Comparison of ENCODE assay signal across 17 cellular contexts in the genomic region with DNA sequence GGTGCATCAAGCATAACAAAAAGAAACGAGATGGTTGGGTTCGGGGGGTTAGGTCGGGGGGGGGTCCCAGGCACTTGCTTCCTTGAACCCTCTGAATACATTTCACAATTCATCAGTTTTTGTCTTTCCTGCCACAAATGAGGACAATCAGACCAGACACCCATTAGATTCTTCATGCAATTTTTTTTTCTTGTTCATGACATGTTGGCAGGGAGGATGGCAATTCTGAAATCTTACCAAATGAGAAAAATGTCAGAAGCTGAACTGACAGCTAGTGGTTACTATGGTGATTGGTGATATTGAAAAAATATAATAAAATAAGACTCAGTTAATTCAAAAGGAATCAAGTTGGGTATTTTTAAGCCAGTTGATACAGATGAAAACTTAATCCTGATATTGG.
A peak's percentile ranks its signal among the peaks of the same experiment; 100 is the strongest.
DNase-seq lines count a peak whose midpoint lies in the region; ATAC-seq and TF ChIP-seq lines count a peak whose summit lies in the region.
"Had no signal": no experiment of that assay in that cellular context is flagged by ENCODE, and none has a peak within 500 bp of the region (broad histone marks: within the 10 kb centered on the region; RNA-seq: fewer than 3 reads in every experiment).

No MANE protein-coding gene starts in this region.

- no peak for DNase-seq in GM23338 (ENCODE audit: low spot score)
- DNase-seq in neural crest cell (ENCODE audit: low read depth, low spot score) = no peak
- DNase-seq in NAMALWA (ENCODE audit: low spot score) = no peak
- no peak for DNase-seq in left lung
- DNase-seq: AML-193; Caco-2; Calu3; CD4-positive, alpha-beta T cell; CD8-positive, alpha-beta T cell; DMS79 treated with DMSO at 0.1 percent for 48 hours; GF-D8 had no signal

- H3K4me3 ChIP-seq in GM23338 = no peak overlapping the region
- H3K4me3 ChIP-seq in left lung = no peak overlapping the region
- H3K4me3 ChIP-seq: A549; BLaER1 treated with 17β-estradiol and CSF1 and Interleukin-3, amounts not matched to agents 10 nM and 100 nM had no signal

- H3K4me3 Mint-ChIP-seq in GM23338 (no peak overlapping the region), brain (no peak overlapping the region), neural crest cell (no peak overlapping the region)
- H3K4me3 Mint-ChIP-seq: B cell; CD4-positive, alpha-beta T cell; CD8-positive, alpha-beta T cell had no signal

- H3K36me3 ChIP-seq in GM23338 (ENCODE audit: insufficient read depth) = no peaks in the 10 kb centered on the region
- no peaks in the 10 kb centered on the region for H3K36me3 ChIP-seq in left lung
- H3K36me3 ChIP-seq: BLaER1 treated with 17β-estradiol and CSF1 and Interleukin-3, amounts not matched to agents 10 nM and 100 nM had no signal

- peaks cover 19% of the 10 kb centered on the region; the same call in 1 of the 2 replicates for H3K4me1 ChIP-seq in GM23338 (ENCODE audit: insufficient read depth)
- no peaks in the 10 kb centered on the region for H3K4me1 ChIP-seq in left lung
- H3K4me1 ChIP-seq: A549, Caco-2 had no signal

- no peak overlapping the region for H2AFZ ChIP-seq in GM23338

- H3K9me3 Mint-ChIP-seq in GM23338 (no peaks in the 10 kb centered on the region), brain (no peaks in the 10 kb centered on the region), neural crest cell (no peaks in the 10 kb centered on the region)
- H3K9me3 Mint-ChIP-seq: CD4-positive, alpha-beta T cell; CD8-positive, alpha-beta T cell had no signal

- no peak for ATAC-seq in GM23338
- no peak for ATAC-seq in left lung
- ATAC-seq: A549; CD8-positive, alpha-beta T cell had no signal

- H3K27me3 ChIP-seq in GM23338 (ENCODE audit: insufficient read depth) (no peaks in the 10 kb centered on the region), left lung (peaks cover 0 to 9% of the 10 kb centered on the region in 2 donors)
- H3K27me3 ChIP-seq: BLaER1 treated with 17β-estradiol and CSF1 and Interleukin-3, amounts not matched to agents 10 nM and 100 nM had no signal

- H3K79me2 ChIP-seq in GM23338 (replicated peaks; ENCODE audit: insufficient read depth) = no peaks in the 10 kb centered on the region

- H3K27me3 Mint-ChIP-seq in GM23338 (ENCODE audit: insufficient read depth, low read depth, poor library complexity) (no peaks in the 10 kb centered on the region), brain (peaks cover 3% of the 10 kb centered on the region), neural crest cell (ENCODE audit: low read depth) (no peaks in the 10 kb centered on the region)
- H3K27me3 Mint-ChIP-seq: CD4-positive, alpha-beta T cell had no signal

- H3K36me3 Mint-ChIP-seq in GM23338 (ENCODE audit: low read depth) = no peaks in the 10 kb centered on the region
- H3K36me3 Mint-ChIP-seq in brain = no peaks in the 10 kb centered on the region
- no peaks in the 10 kb centered on the region for H3K36me3 Mint-ChIP-seq in neural crest cell (ENCODE audit: low read depth)
- H3K36me3 Mint-ChIP-seq: CD8-positive, alpha-beta T cell had no signal

- no peak overlapping the region for H3K4me2 ChIP-seq in GM23338
- H3K4me2 ChIP-seq: A549; BLaER1 treated with 17β-estradiol and CSF1 and Interleukin-3, amounts not matched to agents 10 nM and 100 nM had no signal

- no peaks in the 10 kb centered on the region for H3K9me2 ChIP-seq in GM23338 (ENCODE audit: insufficient read depth)

- H3K4me1 Mint-ChIP-seq in GM23338 (peaks cover 27% of the 10 kb centered on the region), brain (peaks cover 82% of the 10 kb centered on the region), neural crest cell (peaks cover 35% of the 10 kb centered on the region)
- H3K4me1 Mint-ChIP-seq: B cell had no signal

- H3F3A ChIP-seq in GM23338 (replicated peaks; ENCODE audit: low read depth) = no peaks in the 10 kb centered on the region

- no peaks in the 10 kb centered on the region for H3K9me3 ChIP-seq in left lung
- H3K9me3 ChIP-seq: A549; BLaER1 treated with 17β-estradiol and CSF1 and Interleukin-3, amounts not matched to agents 10 nM and 100 nM; Caco-2 had no signal

- peak overlapping the region; percentile 93; the same call in 1 of the 2 replicates for H3K27ac Mint-ChIP-seq in GM23338
- H3K27ac Mint-ChIP-seq in brain = peak overlapping the region in 3 of 5 experiments; percentile 23 to 87 (median 80)
- peak overlapping the region; percentile 13 for H3K27ac Mint-ChIP-seq in neural crest cell (ENCODE audit: unreplicated experiment)
- H3K27ac Mint-ChIP-seq: B cell; CD4-positive, alpha-beta T cell; CD8-positive, alpha-beta T cell had no signal

- intact Hi-C loops in left lung (cut with DNase I) = no loop called here

- H4K20me1 ChIP-seq in GM23338 (replicated peaks; ENCODE audit: insufficient read depth) = no peaks in the 10 kb centered on the region
- H4K20me1 ChIP-seq: BLaER1 treated with 17β-estradiol and CSF1 and Interleukin-3, amounts not matched to agents 10 nM and 100 nM had no signal

- TF ChIP-seq CTCF in GM23338 (conservative IDR thresholded peaks at IDR 0.05; ENCODE audit: low read depth in 2 of 2) (no peak), brain (conservative IDR thresholded peaks at IDR 0.05) (no peak), neural crest cell (conservative IDR thresholded peaks at IDR 0.05) (no peak), left lung (IDR thresholded peaks at IDR 0.05) (no peak)

- no peak overlapping the region for H3K27ac ChIP-seq in GM23338 (ENCODE audit: low read depth)
- H3K27ac ChIP-seq in left lung = no peak overlapping the region
- H3K27ac ChIP-seq: 22Rv1; A549; BLaER1 treated with 17β-estradiol and CSF1 and Interleukin-3, amounts not matched to agents 10 nM and 100 nM; C4-2B had no signal

TF ChIP-seq in GM23338, 12 proteins besides CTCF, POLR2A, EP300 and RAD21 (continues in another document):
- no peak for TF ChIP-seq ZNF462 (CRISPR knock-in tag; IDR thresholded peaks at IDR 0.05)
- no peak for TF ChIP-seq CREB1 (CRISPR knock-in tag; IDR thresholded peaks at IDR 0.05; ENCODE audit: low read depth)
- no peak for TF ChIP-seq ZNF114 (CRISPR knock-in tag; IDR thresholded peaks at IDR 0.05)

Comparison
In these comparisons a context has a peak if more than half of its experiments do, and no peak if none do; other contexts are left out.
1. H3K27ac Mint-ChIP-seq: peak in every context shown above with its lines; median percentile 93 in GM23338; 80 in brain; 13 in neural crest cell.